ENCODE assay signal across 9 cellular contexts in the genomic region with DNA sequence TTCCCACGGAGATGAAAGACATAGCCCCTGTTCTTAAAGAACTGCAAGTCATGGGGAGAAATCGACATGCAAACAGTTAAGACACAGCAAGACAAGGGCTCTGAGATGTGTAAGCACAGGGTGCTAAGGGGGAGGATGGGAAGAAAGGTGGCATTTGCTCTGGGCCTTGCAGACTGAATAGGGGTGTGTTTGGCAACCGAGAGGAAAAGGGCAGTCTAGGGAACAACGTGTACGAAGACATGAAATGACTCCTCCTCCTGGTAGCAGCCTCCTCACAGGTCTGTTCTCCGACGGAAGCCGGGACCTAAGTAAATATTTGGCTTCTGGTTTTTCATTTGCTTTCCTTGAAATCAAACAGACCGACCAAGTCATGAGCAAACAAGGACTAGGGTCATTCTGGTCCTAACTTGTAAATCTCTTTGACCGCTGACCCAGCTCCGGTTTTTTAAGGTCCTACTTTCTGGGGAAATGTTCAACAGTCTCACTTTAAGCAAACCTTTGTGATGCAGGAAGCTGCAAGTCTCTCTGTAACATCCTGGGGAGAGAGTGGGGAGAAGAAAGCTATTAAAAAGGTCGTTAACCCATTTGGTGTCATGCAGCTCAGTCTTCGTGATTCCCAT. TPM values are rescaled to one million over a fixed set of nuclear protein-coding genes. Genes with fewer than 3 reads are reported as not detected.
DNase-seq lines count a peak whose midpoint lies in the region; ATAC-seq and TF ChIP-seq lines count a peak whose summit lies in the region.
"Had no signal": no experiment of that assay in that cellular context is flagged by ENCODE, and none has a peak within 500 bp of the region (broad histone marks: within the 10 kb centered on the region; RNA-seq: fewer than 3 reads in every experiment).

No MANE protein-coding gene starts in this region.

- H3K27ac ChIP-seq in effector memory CD4-positive, alpha-beta T cell (ENCODE audit: insufficient read depth, low read length, poor library complexity, severe bottlenecking): no peak overlapping the region
- peak overlapping the region; percentile 90 for H3K27ac ChIP-seq in osteoblast (ENCODE audit: low read depth, low read length)

- peaks cover 4% of the 10 kb centered on the region for H3K27me3 ChIP-seq in effector memory CD4-positive, alpha-beta T cell (replicated peaks; ENCODE audit: control insufficient read depth, insufficient read depth, low read length, poor library complexity, severe bottlenecking)
- no peaks in the 10 kb centered on the region for H3K27me3 ChIP-seq in osteoblast (ENCODE audit: insufficient read depth, low read length)

- no peaks in the 10 kb centered on the region for H3K4me1 ChIP-seq in effector memory CD4-positive, alpha-beta T cell (ENCODE audit: control insufficient read depth, insufficient read depth, low read length, poor library complexity, severe bottlenecking)
- H3K4me1 ChIP-seq in osteoblast (ENCODE audit: insufficient read depth, low read length): peaks cover 61% of the 10 kb centered on the region

- H3K79me2 ChIP-seq in osteoblast (ENCODE audit: insufficient read depth, low read length): peaks cover 52% of the 10 kb centered on the region

- H3K4me2 ChIP-seq in osteoblast (ENCODE audit: insufficient read depth, low read length): no peak overlapping the region

- DNase-seq in DMS153 treated with DMSO at 0.1 percent for 48 hours (lab: John Stamatoyannopoulos, UW; ENCODE audit: unreplicated experiment): peak; percentile 42
- DNase-seq in NCI-H748 treated with DMSO at 0.1 percent for 48 hours (lab: John Stamatoyannopoulos, UW): peak; percentile 47
- no peak for DNase-seq in effector memory CD4-positive, alpha-beta T cell
- DNase-seq in osteoblast (ENCODE audit: insufficient read length, low spot score, missing footprints): no peak
- no peak for DNase-seq in AG08396 (ENCODE audit: low spot score)
- no peak for DNase-seq in medulla oblongata (ENCODE audit: extremely low spot score)
- DNase-seq in NCI-H1436 (lab: John Stamatoyannopoulos, UW): no peak
- DNase-seq: RPMI8226 had no signal

- H3K4me3 ChIP-seq in effector memory CD4-positive, alpha-beta T cell (ENCODE audit: insufficient read depth, low read depth, low read length, poor library complexity, severe bottlenecking): peak overlapping the region; percentile 18
- no peak overlapping the region for H3K4me3 ChIP-seq in osteoblast (ENCODE audit: insufficient read depth, low read length)

- H3K9me3 ChIP-seq in effector memory CD4-positive, alpha-beta T cell (ENCODE audit: control insufficient read depth, low read length): no peaks in the 10 kb centered on the region
- no peaks in the 10 kb centered on the region for H3K9me3 ChIP-seq in osteoblast (ENCODE audit: low read depth, low read length)

- no peak for TF ChIP-seq CTCF in osteoblast (IDR thresholded peaks at IDR 0.05; ENCODE audit: extremely low read depth, low read depth, low read length)

- ATAC-seq in HG02884 (IDR thresholded peaks at IDR 0.05; ENCODE audit: unreplicated experiment): no peak

- H3K36me3 ChIP-seq in effector memory CD4-positive, alpha-beta T cell (ENCODE audit: control insufficient read depth, insufficient read depth, low read length): no peaks in the 10 kb centered on the region
- peaks cover 62% of the 10 kb centered on the region for H3K36me3 ChIP-seq in osteoblast (ENCODE audit: insufficient read depth, low read length)

- H2AFZ ChIP-seq in osteoblast (ENCODE audit: low read length): no peak overlapping the region

- H4K20me1 ChIP-seq in osteoblast (ENCODE audit: insufficient read depth, low read length): peaks cover 22% of the 10 kb centered on the region

RNA-seq across cellular contexts. Expression of a gene that starts 19.7 kb away (rescaled TPM):
- total RNA-seq in osteoblast: 1,091 and 1,196 TPM in 2 replicates

Comparison
In these comparisons a context has a peak if more than half of its experiments do, and no peak if none do; other contexts are left out.
1. DNase-seq: peak in DMS153 treated with DMSO at 0.1 percent for 48 hours (single experiment) and NCI-H748 treated with DMSO at 0.1 percent for 48 hours (single experiment); none in effector memory CD4-positive, alpha-beta T cell (0 of 3), osteoblast (single experiment), AG08396 (single experiment), medulla oblongata (single experiment) and NCI-H1436 (single experiment).